Comparison of ENCODE assay signal across 13 cellular contexts in the genomic region with DNA sequence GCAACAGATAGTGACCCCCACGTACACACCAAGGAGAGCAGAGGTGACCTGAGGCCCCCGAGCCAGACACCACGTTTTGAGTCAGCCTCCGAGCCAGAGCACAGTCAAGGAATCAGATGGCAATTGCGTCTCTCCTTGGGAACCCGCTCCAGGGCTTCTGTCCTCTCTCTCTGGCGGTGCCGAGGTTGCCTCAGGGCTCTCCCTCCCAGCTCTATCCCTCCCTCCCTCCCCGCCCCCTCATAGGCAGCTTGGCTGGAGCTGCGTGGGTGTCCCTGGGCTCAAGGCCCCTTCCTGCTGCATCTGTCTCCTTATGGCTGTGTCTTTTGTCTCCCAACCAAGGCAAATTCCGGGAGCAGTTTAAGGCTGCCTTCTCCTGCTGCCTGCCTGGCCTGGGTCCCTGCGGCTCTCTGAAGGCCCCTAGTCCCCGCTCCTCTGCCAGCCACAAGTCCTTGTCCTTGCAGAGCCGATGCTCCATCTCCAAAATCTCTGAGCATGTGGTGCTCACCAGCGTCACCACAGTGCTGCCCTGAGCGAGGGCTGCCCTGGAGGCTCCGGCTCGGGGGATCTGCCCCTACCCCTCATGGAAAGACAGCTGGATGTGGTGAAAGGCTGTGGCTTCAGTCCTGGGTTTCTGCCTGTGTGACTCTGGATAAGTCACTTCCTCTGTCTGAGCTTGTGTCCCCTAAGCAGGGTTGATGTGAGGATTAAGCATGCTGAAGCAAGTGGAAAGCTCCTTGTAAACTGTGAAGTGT. TPM values are rescaled to one million over a fixed set of nuclear protein-coding genes. Genes with fewer than 3 reads are reported as not detected.
DNase-seq lines count a peak whose midpoint lies in the region; ATAC-seq and TF ChIP-seq lines count a peak whose summit lies in the region.
"Had no signal": no experiment of that assay in that cellular context is flagged by ENCODE, and none has a peak within 500 bp of the region (broad histone marks: within the 10 kb centered on the region; RNA-seq: fewer than 3 reads in every experiment).

No MANE protein-coding gene starts in this region.

- TF ChIP-seq CTCF in glutamatergic neuron (IDR thresholded peaks at IDR 0.05; ENCODE audit: partially characterized antibody, unreplicated experiment): no peak
- no peak for TF ChIP-seq CTCF in psoas muscle (IDR thresholded peaks at IDR 0.05)

- no peaks in the 10 kb centered on the region for H3K36me3 Mint-ChIP-seq in glutamatergic neuron (ENCODE audit: unreplicated experiment)

- peak overlapping the region; percentile 93 for H3K27ac Mint-ChIP-seq in glutamatergic neuron (ENCODE audit: unreplicated experiment)
- H3K27ac Mint-ChIP-seq: activated naive CD8-positive, alpha-beta T cell had no signal

- peaks cover 3% of the 10 kb centered on the region for H3K27me3 Mint-ChIP-seq in glutamatergic neuron (ENCODE audit: unreplicated experiment)
- H3K27me3 Mint-ChIP-seq: activated naive CD8-positive, alpha-beta T cell had no signal

- no peak overlapping the region for H3K4me3 ChIP-seq in SJCRH30
- no peak overlapping the region for H3K4me3 ChIP-seq in psoas muscle

- DNase-seq in ELF-1 (ENCODE audit: low read depth, low spot score) (peak; percentile 76), SJCRH30 (peak; percentile 58 to 68), glutamatergic neuron (peak; percentile 72), psoas muscle (peak; percentile 58 to 72), NCI-H2029 (lab: John Stamatoyannopoulos, UW) (no peak), GDM1 (lab: John Stamatoyannopoulos, UW) (no peak), NCI-H1092 treated with DMSO at 0.1 percent for 48 hours (lab: John Stamatoyannopoulos, UW) (no peak)
- DNase-seq in stimulated activated naive CD4-positive, alpha-beta T cell (lab: John Stamatoyannopoulos, UW): no peak
- DNase-seq: DND-41, NCI-H2029 treated with DMSO at 0.1 percent for 48 hours, T-helper 2 cell had no signal

- no peaks in the 10 kb centered on the region for H3K27me3 ChIP-seq in SJCRH30
- no peaks in the 10 kb centered on the region for H3K27me3 ChIP-seq in psoas muscle (ENCODE audit: insufficient read depth in 3 of 3, low read length in 2 of 3)

- intact Hi-C loops in psoas muscle (cut with DNase I): no loop called here

- peaks cover 23% of the 10 kb centered on the region for H3K4me1 Mint-ChIP-seq in glutamatergic neuron (ENCODE audit: low read depth, unreplicated experiment)

- H3K36me3 ChIP-seq in SJCRH30 (peaks cover 8% of the 10 kb centered on the region; the same call in 1 of the 2 replicates), psoas muscle (ENCODE audit: insufficient read depth in 1 of 2, low read depth in 1 of 2) (peaks cover 3 to 37% of the 10 kb centered on the region in 2 donors)

- H3K4me3 Mint-ChIP-seq in glutamatergic neuron (ENCODE audit: unreplicated experiment): peak overlapping the region; percentile 67
- H3K4me3 Mint-ChIP-seq: activated naive CD8-positive, alpha-beta T cell had no signal

- peak; percentile 11 to 40 (median 24) for ATAC-seq in psoas muscle

- 51 to 66% (median 56%) methylated on average over 18 of the region's 18 CpGs for WGBS in psoas muscle, 3 donors

- H3K27ac ChIP-seq in SJCRH30: peak overlapping the region; percentile 43
- peak overlapping the region; percentile 92 for H3K27ac ChIP-seq in psoas muscle

- H3K9me3 Mint-ChIP-seq in glutamatergic neuron (ENCODE audit: unreplicated experiment): peaks cover 8% of the 10 kb centered on the region

- H3K4me1 ChIP-seq in SJCRH30 (peaks cover 8% of the 10 kb centered on the region; the same call in 1 of the 2 replicates), psoas muscle (peaks cover 44% of the 10 kb centered on the region)

- H3K9me3 ChIP-seq in SJCRH30 (replicated peaks) (no peaks in the 10 kb centered on the region), psoas muscle (no peaks in the 10 kb centered on the region)

RNA-seq across cellular contexts. Expression of gene HCRTR1, which starts 9.1 kb away (rescaled TPM):
- total RNA-seq in SJCRH30 (2014; rRNA removed; shearing (Covaris generic)): not detected in 2 replicates
- total RNA-seq in glutamatergic neuron (ENCODE audit: unreplicated experiment): not detected
- total RNA-seq in psoas muscle: 1 to 10 TPM in 1 of 4 donors, under 1 TPM in 2, not detected in 1; 0.18 to 1.2 (median 0.42) TPM
- under 1 TPM; 0.12 to 0.51 (median 0.27) TPM for polyA plus RNA-seq in psoas muscle
- total RNA-seq: renal cortical epithelial cell had no signal

RNA-seq across cellular contexts. Expression of gene PEF1, which starts 18.0 kb away (rescaled TPM):
- 64.8 and 72.3 TPM in 2 replicates for total RNA-seq in SJCRH30 (2014; rRNA removed; shearing (Covaris generic))
- total RNA-seq in glutamatergic neuron (ENCODE audit: unreplicated experiment) (38.9 TPM), psoas muscle (10 to 100 TPM; 22.1 to 43.1 (median 29.7) TPM)
- polyA plus RNA-seq in psoas muscle: 10 to 100 TPM; 29.5 to 57.4 (median 30.7) TPM

RNA-seq across cellular contexts. Expression of gene TINAGL1, which starts 50.3 kb away (rescaled TPM):
- 0.56 and 1.2 TPM in 2 replicates for total RNA-seq in SJCRH30 (2014; rRNA removed; shearing (Covaris generic))
- not detected for total RNA-seq in glutamatergic neuron (ENCODE audit: unreplicated experiment)
- 10 to 100 TPM; 28.5 to 59.6 (median 47.3) TPM for total RNA-seq in psoas muscle
- 10 to 100 TPM; 46.7 to 59.3 (median 57.4) TPM for polyA plus RNA-seq in psoas muscle

Comparison
In these comparisons a context has a peak if more than half of its experiments do, and no peak if none do; other contexts are left out.
1. DNase-seq: peak in ELF-1 (single experiment), SJCRH30 (2 of 2), glutamatergic neuron (single experiment) and psoas muscle (2 of 2); none in NCI-H2029 (single experiment), GDM1 (single experiment), NCI-H1092 treated with DMSO at 0.1 percent for 48 hours (single experiment) and stimulated activated naive CD4-positive, alpha-beta T cell (0 of 6).
2. RNA of gene TINAGL1, which starts 50.3 kb away (total RNA-seq): 28.5 to 59.6 TPM in psoas muscle; 0.56 to 1.2 TPM in SJCRH30 and not detected in glutamatergic neuron (single experiment); every median in the first group is over 10 times any median in the second.